Comparison of ENCODE assay signal across 11 cellular contexts in the genomic region with DNA sequence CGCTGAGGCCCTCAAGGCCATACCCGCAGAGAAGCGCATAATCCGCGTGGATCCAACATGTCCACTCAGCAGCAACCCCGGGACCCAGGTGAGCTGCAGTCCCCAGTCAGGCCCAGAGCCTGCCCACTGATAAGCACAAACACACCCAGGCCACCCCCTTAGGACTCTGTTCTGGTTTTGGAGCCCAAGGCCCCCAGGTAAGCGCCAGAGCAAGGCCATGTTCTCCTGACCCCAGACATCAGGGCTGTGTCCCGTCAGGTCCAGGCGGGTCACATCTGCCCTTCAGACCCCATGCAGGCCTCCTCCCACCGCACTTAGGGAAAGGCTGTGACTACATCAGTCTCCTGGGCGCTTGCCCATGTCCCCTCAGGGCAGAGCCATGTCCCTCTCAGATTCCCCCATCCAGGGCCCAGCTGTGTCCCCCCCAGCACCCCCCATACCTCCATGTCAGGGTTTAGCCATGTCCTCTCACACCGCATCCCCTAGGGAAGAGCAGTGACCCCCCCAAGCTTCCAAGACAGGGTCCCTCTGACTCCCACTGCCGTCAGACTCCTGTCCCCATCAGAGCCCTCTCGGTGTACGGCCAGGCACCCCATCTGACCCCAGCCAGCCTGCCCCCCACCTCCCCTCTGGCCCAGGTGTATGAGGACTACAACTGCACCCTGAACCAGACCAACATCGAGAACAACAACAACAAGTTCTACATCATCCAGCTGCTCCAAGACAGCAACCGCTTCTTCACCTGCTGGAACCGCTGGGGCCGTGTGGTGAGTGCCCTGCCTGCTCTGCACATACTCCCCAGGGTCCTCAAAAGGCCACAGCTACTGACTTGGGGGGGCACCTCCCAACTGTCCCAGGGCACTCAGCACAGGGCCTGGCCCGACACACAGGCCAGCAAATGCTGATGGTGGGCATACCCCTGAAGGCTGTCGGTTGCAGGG. TPM values are rescaled to one million over a fixed set of nuclear protein-coding genes. Genes with fewer than 3 reads are reported as not detected.
A peak's percentile ranks its signal among the peaks of the same experiment; 100 is the strongest.
DNase-seq lines count a peak whose midpoint lies in the region; ATAC-seq, FAIRE-seq and TF ChIP-seq lines count a peak whose summit lies in the region.
"Had no signal": no experiment of that assay in that cellular context is flagged by ENCODE, and none has a peak within 500 bp of the region (broad histone marks: within the 10 kb centered on the region; RNA-seq: fewer than 3 reads in every experiment).

No MANE protein-coding gene starts in this region.

- TF ChIP-seq CTCF in WERI-Rb-1 (IDR thresholded peaks at IDR 0.05; ENCODE audit: low read depth, low read length) (no peak), right atrium auricular region (IDR thresholded peaks at IDR 0.05) (no peak)

- ATAC-seq in GM21381 (IDR thresholded peaks at IDR 0.05; ENCODE audit: unreplicated experiment) = no peak
- ATAC-seq in HG02610 (IDR thresholded peaks at IDR 0.05; ENCODE audit: unreplicated experiment) = no peak

- H3K36me3 ChIP-seq in WERI-Rb-1 = peaks cover 9% of the 10 kb centered on the region
- H3K36me3 ChIP-seq in right atrium auricular region = no peaks in the 10 kb centered on the region

- FAIRE-seq in GM12892 (lab: Jason Lieb, UNC) = no peak
- FAIRE-seq: G401.6, RCC 7860 had no signal

- no peak for TF ChIP-seq POLR2A in GM12892 (IDR thresholded peaks at IDR 0.05; ENCODE audit: low read depth, low read length)

- H3K27ac ChIP-seq in WERI-Rb-1 = peak overlapping the region; percentile 88; the same call in 1 of the 2 replicates
- H3K27ac ChIP-seq in right atrium auricular region = peak overlapping the region; percentile 95 to 96
- H3K27ac ChIP-seq in skin epidermis = peak overlapping the region in 18 of 21 experiments; percentile 79 to 97 (median 90)

- CTCF ChIA-PET in HEK293T (lab: Yijun Ruan, JAX) = interaction anchor here (1.2 to 2.8 kb wide), 2 partner anchors 8 to 29 kb away, joined by 3 to 21 read pairs; a partner anchor contains a TSS

- no peak overlapping the region for H3K4me3 ChIP-seq in WERI-Rb-1 (ENCODE audit: low read depth, low read length)
- peak overlapping the region in 1 of 2 donors; percentile 80 for H3K4me3 ChIP-seq in right atrium auricular region
- H3K4me3 ChIP-seq in skin epidermis = peak overlapping the region in 1 of 7 experiments; percentile 56

- H3K27me3 ChIP-seq in WERI-Rb-1 (ENCODE audit: insufficient read depth, low read depth, severe bottlenecking) (no peaks in the 10 kb centered on the region), right atrium auricular region (no peaks in the 10 kb centered on the region)

- H3K9me3 ChIP-seq in WERI-Rb-1 (ENCODE audit: severe bottlenecking) (no peaks in the 10 kb centered on the region), right atrium auricular region (no peaks in the 10 kb centered on the region)

- H3K4me1 ChIP-seq in right atrium auricular region = peaks cover 0 to 32% of the 10 kb centered on the region in 2 donors

- DNase-seq in GM12892 (ENCODE audit: insufficient read length) (peak; percentile 20), WERI-Rb-1 (no peak), right atrium auricular region (ENCODE audit: low spot score) (no peak), HEK293T (ENCODE audit: extremely low spot score) (no peak), NOMO-1 treated with DMSO at 0.1 percent for 48 hours (lab: John Stamatoyannopoulos, UW; ENCODE audit: unreplicated experiment) (no peak)
- DNase-seq: MV-4-11 had no signal

- POLR2A ChIA-PET in HEK293T (lab: Yijun Ruan, JAX) = interaction anchor here (1.1 to 3.1 kb wide), 9 partner anchors 8 to 57 kb away, joined by 3 to 52 read pairs (median 7); a partner anchor contains a TSS

TF ChIP-seq in HEK293T, 16 proteins besides CTCF, POLR2A, EP300 and RAD21:
- no peak for TF ChIP-seq L3MBTL2 (conservative IDR thresholded peaks at IDR 0.05)
- TF ChIP-seq FOXK2 (IDR thresholded peaks at IDR 0.05) = no peak
- TF ChIP-seq SUZ12 (IDR thresholded peaks at IDR 0.05) = no peak
- no peak for TF ChIP-seq TARDBP (IDR thresholded peaks at IDR 0.05)
- no peak for TF ChIP-seq HDGF (IDR thresholded peaks at IDR 0.05; ENCODE audit: borderline replicate concordance)
- TF ChIP-seq ZNF384 (IDR thresholded peaks at IDR 0.05) = no peak

RNA-seq across cellular contexts. Expression of a gene that starts 1.6 kb away (rescaled TPM):
- 22.1 TPM for polyA plus RNA-seq in GM12892 (2012; ENCODE audit: missing spikeins)
- total RNA-seq in right atrium auricular region = 10 to 100 TPM in 1 of 2 donors, 1 to 10 TPM in 1; 9.8 to 12.8 TPM

RNA-seq across cellular contexts. Expression of a gene that starts 2.0 kb away (rescaled TPM):
- 25.2 TPM for polyA plus RNA-seq in GM12892 (2012; ENCODE audit: missing spikeins)
- 10 to 100 TPM in 1 of 2 donors, 1 to 10 TPM in 1; 6.3 to 11.1 TPM for total RNA-seq in right atrium auricular region

RNA-seq across cellular contexts. Expression of a gene that starts 11.5 kb away (rescaled TPM):
- not detected for polyA plus RNA-seq in GM12892 (2012; ENCODE audit: missing spikeins)
- under 1 TPM; 0.12 to 0.82 TPM for total RNA-seq in right atrium auricular region

RNA-seq across cellular contexts. Expression of a gene that starts 23.5 kb away (rescaled TPM):
- 6.6 TPM for polyA plus RNA-seq in GM12892 (2012; ENCODE audit: missing spikeins)
- 100 to 1,000 TPM in 1 of 2 donors, 10 to 100 TPM in 1; 73.8 to 119 TPM for total RNA-seq in right atrium auricular region

RNA-seq across cellular contexts. Expression of a gene that starts 30.1 kb away (rescaled TPM):
- polyA plus RNA-seq in GM12892 (2012; ENCODE audit: missing spikeins) = 43.7 TPM
- 10 to 100 TPM; 15.6 to 20.9 TPM for total RNA-seq in right atrium auricular region
